In genomic region chr11:108246885-108247284, GRCh38 we compare ENCODE assay signal across 18 cellular contexts. TPM values are rescaled to one million over a fixed set of nuclear protein-coding genes. Genes with fewer than 3 reads are reported as not detected.
DNase-seq lines count a peak whose midpoint lies in the region; ATAC-seq and TF ChIP-seq lines count a peak whose summit lies in the region.
"Had no signal": no experiment of that assay in that cellular context is flagged by ENCODE, and none has a peak within 500 bp of the region (broad histone marks: within the 10 kb centered on the region; RNA-seq: fewer than 3 reads in every experiment).

No MANE protein-coding gene starts in this region.

- POLR2A ChIA-PET in IMR-90 (lab: Charles Lee; ENCODE audit: unreplicated experiment) (no interaction called here), OCI-LY7 (lab: Charles Lee) (interaction anchor here (0.7 kb wide), 1 partner anchor 39 kb away, joined by 3 read pairs; no protein-coding TSS in a partner anchor)

- peaks cover 9% of the 10 kb centered on the region for H3K36me3 ChIP-seq in IMR-90 (ENCODE audit: control insufficient read depth, insufficient read depth, low read length)
- H3K36me3 ChIP-seq in neutrophil = peaks cover 49% of the 10 kb centered on the region
- peaks cover 87% of the 10 kb centered on the region for H3K36me3 ChIP-seq in OCI-LY7 (ENCODE audit: insufficient read depth, low read length)
- peaks cover 24% of the 10 kb centered on the region for H3K36me3 ChIP-seq in WERI-Rb-1

- no peak overlapping the region for H3K4ac ChIP-seq in IMR-90 (ENCODE audit: low read depth, low read length)

- no peak overlapping the region for H4K5ac ChIP-seq in IMR-90 (ENCODE audit: low read depth, low read length)

- DNase-seq in activated T-cell treated with anti-CD3 and anti-CD28 coated beads, Interleukin-2, amount 50 U/mL, for 72 hours = no peak
- no peak for DNase-seq in activated T-cell treated with anti-CD3 and anti-CD28 coated beads, Interleukin-2, amount 50 U/mL, for 48 hours
- DNase-seq in IMR-90 (no peak), cerebellum (ENCODE audit: low spot score) (no peak), OCI-LY7 (ENCODE audit: low spot score) (no peak), WERI-Rb-1 (no peak)
- DNase-seq in central memory CD8-positive, alpha-beta T cell (ENCODE audit: low spot score in 2 of 2) = no peak
- DNase-seq: BE2C, KG1, NCI-H1417 treated with DMSO at 0.1 percent for 48 hours, NCI-H187 treated with DMSO at 0.1 percent for 48 hours, NCI-H2227 treated with DMSO at 0.1 percent for 48 hours, NCI-H510A treated with DMSO at 0.1 percent for 48 hours, NCI-H774, PC-3, RPMI8226, SHP77 treated with DMSO at 0.1 percent for 48 hours had no signal

- H3K9me2 ChIP-seq in OCI-LY7 (ENCODE audit: insufficient read depth, low read length) = no peaks in the 10 kb centered on the region

- dilution Hi-C loops in IMR-90 (cut with HindIII; ENCODE audit: low sequenced_read_pairs, unreplicated experiment) = no loop called here

- no peak for TF ChIP-seq POLR2A in IMR-90 (IDR thresholded peaks at IDR 0.05; ENCODE audit: low read depth, low read length)

- BruUV-seq in IMR-90 (replicated peaks; lab: Mats Ljungman, UMichigan) = no TSS peak
- no TSS peak for BruUV-seq in OCI-LY7 (replicated peaks; lab: Mats Ljungman, UMichigan)

- H3K4me3 Mint-ChIP-seq in activated T-cell treated with anti-CD3 and anti-CD28 coated beads, Interleukin-2, amount 50 U/mL, for 72 hours = no peak overlapping the region
- no peak overlapping the region for H3K4me3 Mint-ChIP-seq in central memory CD8-positive, alpha-beta T cell

- H3K14ac ChIP-seq in IMR-90 (replicated peaks; ENCODE audit: low read depth, low read length) = no peak overlapping the region

- peaks cover 0 to 11% of the 10 kb centered on the region in 2 donors for H3K36me3 Mint-ChIP-seq in activated T-cell treated with anti-CD3 and anti-CD28 coated beads, Interleukin-2, amount 50 U/mL, for 72 hours (ENCODE audit: insufficient read depth in 2 of 2)
- H3K36me3 Mint-ChIP-seq in central memory CD8-positive, alpha-beta T cell (ENCODE audit: insufficient read depth) = peaks cover 64% of the 10 kb centered on the region

- H3K4me2 ChIP-seq in IMR-90 (ENCODE audit: low read depth, low read length) (no peak overlapping the region), OCI-LY7 (ENCODE audit: low read length) (no peak overlapping the region)

- H3K4me3 ChIP-seq in IMR-90 (ENCODE audit: insufficient read depth, low read depth, low read length) (no peak overlapping the region), neutrophil (ENCODE audit: low read depth in 1 of 2, low read length in 1 of 2) (no peak overlapping the region), OCI-LY7 (ENCODE audit: low read depth, low read length, poor library complexity, severe bottlenecking) (no peak overlapping the region), WERI-Rb-1 (ENCODE audit: low read depth, low read length) (no peak overlapping the region)

- H4K20me1 ChIP-seq in IMR-90 (ENCODE audit: insufficient read depth, low read length) = no peaks in the 10 kb centered on the region
- no peaks in the 10 kb centered on the region for H4K20me1 ChIP-seq in OCI-LY7 (ENCODE audit: insufficient read depth, low read length)

- in situ Hi-C loops in IMR-90 (cut with MboI; ENCODE audit: low sequenced_read_pairs) = no loop called here

- peak overlapping the region; percentile 10 for H3K27ac Mint-ChIP-seq in activated T-cell treated with anti-CD3 and anti-CD28 coated beads, Interleukin-2, amount 50 U/mL, for 72 hours
- peak overlapping the region; percentile 85 for H3K27ac Mint-ChIP-seq in central memory CD8-positive, alpha-beta T cell (ENCODE audit: low read depth)

- H3K27me3 Mint-ChIP-seq in activated T-cell treated with anti-CD3 and anti-CD28 coated beads, Interleukin-2, amount 50 U/mL, for 72 hours (ENCODE audit: low read depth) = no peaks in the 10 kb centered on the region
- no peaks in the 10 kb centered on the region for H3K27me3 Mint-ChIP-seq in central memory CD8-positive, alpha-beta T cell

- no CpG with 5 or more reads among the region's 2 CpGs for WGBS in IMR-90 (ENCODE audit: extremely low coverage in 2 of 2, insufficient read length in 1 of 2), 2 experiments

- no peak overlapping the region for H3K9ac ChIP-seq in IMR-90 (ENCODE audit: low read depth, low read length)

- no peaks in the 10 kb centered on the region for H3K4me1 ChIP-seq in IMR-90 (ENCODE audit: control insufficient read depth, insufficient read depth, low read length)
- peaks cover 17 to 20% of the 10 kb centered on the region in 2 experiments for H3K4me1 ChIP-seq in neutrophil (ENCODE audit: control insufficient read depth in 1 of 2, insufficient read depth in 1 of 2, low read depth in 1 of 2, low read length in 1 of 2)
- H3K4me1 ChIP-seq in OCI-LY7 (ENCODE audit: insufficient read depth, low read length, poor library complexity, severe bottlenecking) = no peaks in the 10 kb centered on the region
- H3K4me1 ChIP-seq: BE2C had no signal

- H2BK5ac ChIP-seq in IMR-90 (ENCODE audit: low read depth, low read length, poor library complexity, severe bottlenecking) = no peak overlapping the region

- H2AFZ ChIP-seq in IMR-90 (replicated peaks; ENCODE audit: low read length, poor library complexity) (no peak overlapping the region), OCI-LY7 (ENCODE audit: low read length) (no peak overlapping the region)

- no peaks in the 10 kb centered on the region for H3K9me3 ChIP-seq in IMR-90 (ENCODE audit: control insufficient read depth, insufficient read depth, low read length)
- no peaks in the 10 kb centered on the region for H3K9me3 ChIP-seq in neutrophil
- no peaks in the 10 kb centered on the region for H3K9me3 ChIP-seq in OCI-LY7 (ENCODE audit: low read length)
- no peaks in the 10 kb centered on the region for H3K9me3 ChIP-seq in WERI-Rb-1 (ENCODE audit: severe bottlenecking)
- H3K9me3 ChIP-seq: BE2C had no signal

- no peaks in the 10 kb centered on the region for H3K79me1 ChIP-seq in IMR-90 (ENCODE audit: low read depth in 1 of 2, low read length in 2 of 2)

- H3K27me3 ChIP-seq in IMR-90 (ENCODE audit: control insufficient read depth, insufficient read depth, low read length) = no peaks in the 10 kb centered on the region
- no peaks in the 10 kb centered on the region for H3K27me3 ChIP-seq in neutrophil
- no peaks in the 10 kb centered on the region for H3K27me3 ChIP-seq in WERI-Rb-1 (ENCODE audit: insufficient read depth, low read depth, severe bottlenecking)
- H3K27me3 ChIP-seq: BE2C had no signal

- H3K23ac ChIP-seq in IMR-90 (ENCODE audit: low read depth, low read length) = no peak overlapping the region

- H2BK120ac ChIP-seq in IMR-90 (ENCODE audit: low read depth, low read length) = no peak overlapping the region

- H2AK9ac ChIP-seq in IMR-90 (replicated peaks; ENCODE audit: low read depth, low read length, poor library complexity) = no peak overlapping the region

- intact Hi-C loops in IMR-90 (cut with micrococcal nuclease) (no loop called here), OCI-LY7 (cut with micrococcal nuclease; ENCODE audit: unreplicated experiment) (no loop called here)

- no peaks in the 10 kb centered on the region; the same call in 1 of the 2 replicates for H3K79me2 ChIP-seq in OCI-LY7 (ENCODE audit: insufficient read depth, low read depth, low read length)

- no peak overlapping the region for H3K27ac ChIP-seq in IMR-90 (ENCODE audit: insufficient read depth, low read length)
- peak overlapping the region; percentile 74 for H3K27ac ChIP-seq in neutrophil
- no peak overlapping the region for H3K27ac ChIP-seq in OCI-LY7 (ENCODE audit: low read depth, low read length, poor library complexity, severe bottlenecking)
- no peak overlapping the region for H3K27ac ChIP-seq in WERI-Rb-1

- no peak for TF ChIP-seq RAD21 in IMR-90 (IDR thresholded peaks at IDR 0.05; ENCODE audit: low read length)

- H3K4me1 Mint-ChIP-seq in activated T-cell treated with anti-CD3 and anti-CD28 coated beads, Interleukin-2, amount 50 U/mL, for 72 hours (ENCODE audit: low read depth) = peaks cover 73% of the 10 kb centered on the region
- peaks cover 35% of the 10 kb centered on the region for H3K4me1 Mint-ChIP-seq in central memory CD8-positive, alpha-beta T cell

- H2BK20ac ChIP-seq in IMR-90 (ENCODE audit: low read depth, low read length) = no peak overlapping the region

- H4K8ac ChIP-seq in IMR-90 (ENCODE audit: low read depth in 2 of 2, low read length in 2 of 2) = no peak overlapping the region

- H3K56ac ChIP-seq in IMR-90 (ENCODE audit: extremely low read depth, insufficient read depth, low read length) = no peak overlapping the region

- ATAC-seq in activated T-cell treated with anti-CD3 and anti-CD28 coated beads, Interleukin-2, amount 50 U/mL, for 72 hours (replicated peaks in 1 of 2) = no peak
- no peak for ATAC-seq in IMR-90 (ENCODE audit: low read depth)
- ATAC-seq in central memory CD8-positive, alpha-beta T cell (replicated peaks; ENCODE audit: extremely low read depth, poor library complexity, severe bottlenecking) = no peak
- ATAC-seq: PC-3 had no signal

- H3K9me3 Mint-ChIP-seq in activated T-cell treated with anti-CD3 and anti-CD28 coated beads, Interleukin-2, amount 50 U/mL, for 72 hours = no peaks in the 10 kb centered on the region
- H3K9me3 Mint-ChIP-seq in central memory CD8-positive, alpha-beta T cell = no peaks in the 10 kb centered on the region

- no peak overlapping the region for H2BK15ac ChIP-seq in IMR-90 (ENCODE audit: low read depth, low read length)

- no peaks in the 10 kb centered on the region; the same call in 1 of the 2 replicates for H3K9me1 ChIP-seq in IMR-90 (ENCODE audit: insufficient read depth, low read length)

- CTCF ChIA-PET in IMR-90 (lab: Yijun Ruan, JAX) = no interaction called here
- CTCF ChIA-PET in OCI-LY7 (lab: Charles Lee; ENCODE audit: unreplicated experiment) = no interaction called here

- no peak overlapping the region for H2AK5ac ChIP-seq in IMR-90 (ENCODE audit: low read depth, low read length)

- no peak overlapping the region for H3K18ac ChIP-seq in IMR-90 (ENCODE audit: low read depth, low read length)

- H4K91ac ChIP-seq in IMR-90 (ENCODE audit: insufficient read depth, low read depth, low read length) = no peak overlapping the region

- TF ChIP-seq CTCF in IMR-90 (conservative IDR thresholded peaks at IDR 0.05; ENCODE audit: low read depth, low read length) = no peak
- no peak for TF ChIP-seq CTCF in neutrophil (IDR thresholded peaks at IDR 0.05)
- TF ChIP-seq CTCF in OCI-LY7 (conservative IDR thresholded peaks at IDR 0.05; ENCODE audit: low read length) = no peak
- TF ChIP-seq CTCF in WERI-Rb-1 (IDR thresholded peaks at IDR 0.05; ENCODE audit: low read depth, low read length) = no peak

RNA-seq across cellular contexts. Expression of gene ATM, which starts 24.0 kb away (rescaled TPM):
- 10 to 100 TPM; 45.7 to 55.0 TPM for total RNA-seq in activated T-cell treated with anti-CD3 and anti-CD28 coated beads, Interleukin-2, amount 50 U/mL, for 72 hours
- total RNA-seq in IMR-90 (2012; rRNA removed) (30.6 and 54.4 TPM in 2 replicates), cerebellum (172 TPM), OCI-LY7 (2022) (159 and 187 TPM in 2 replicates)
- polyA plus RNA-seq in IMR-90 (2012; rRNA removed) = 12.8 and 18.1 TPM in 2 replicates
- 1.1 and 2.8 TPM in 2 replicates for polyA plus RNA-seq in IMR-90 (2012; cell fraction: cytosol; rRNA removed)
- polyA plus RNA-seq in IMR-90 (2012; cell fraction: nucleus; rRNA removed; ENCODE audit: low replicate concordance) = 5.6 and 46.3 TPM in 2 replicates
- 125 and 147 TPM in 2 replicates for total RNA-seq in OCI-LY7 (2014; rRNA removed; shearing (Covaris generic))

RNA-seq across cellular contexts. Expression of gene NPAT, which starts 24.4 kb away (rescaled TPM):
- 10 to 100 TPM; 22.8 to 24.8 TPM for total RNA-seq in activated T-cell treated with anti-CD3 and anti-CD28 coated beads, Interleukin-2, amount 50 U/mL, for 72 hours
- total RNA-seq in IMR-90 (2012; rRNA removed) (10.6 and 13.3 TPM in 2 replicates), cerebellum (29.9 TPM), OCI-LY7 (2022) (26.9 and 35.8 TPM in 2 replicates)
- polyA plus RNA-seq in IMR-90 (2012; rRNA removed) = 2.8 and 3.1 TPM in 2 replicates
- polyA plus RNA-seq in IMR-90 (2012; cell fraction: cytosol; rRNA removed) = 0.54 and 0.68 TPM in 2 replicates
- polyA plus RNA-seq in IMR-90 (2012; cell fraction: nucleus; rRNA removed; ENCODE audit: low replicate concordance) = 0.60 and 4.7 TPM in 2 replicates
- 19.2 and 22.6 TPM in 2 replicates for total RNA-seq in OCI-LY7 (2014; rRNA removed; shearing (Covaris generic))
